28 cellular contexts compared by ENCODE assay signal in the genomic region with DNA sequence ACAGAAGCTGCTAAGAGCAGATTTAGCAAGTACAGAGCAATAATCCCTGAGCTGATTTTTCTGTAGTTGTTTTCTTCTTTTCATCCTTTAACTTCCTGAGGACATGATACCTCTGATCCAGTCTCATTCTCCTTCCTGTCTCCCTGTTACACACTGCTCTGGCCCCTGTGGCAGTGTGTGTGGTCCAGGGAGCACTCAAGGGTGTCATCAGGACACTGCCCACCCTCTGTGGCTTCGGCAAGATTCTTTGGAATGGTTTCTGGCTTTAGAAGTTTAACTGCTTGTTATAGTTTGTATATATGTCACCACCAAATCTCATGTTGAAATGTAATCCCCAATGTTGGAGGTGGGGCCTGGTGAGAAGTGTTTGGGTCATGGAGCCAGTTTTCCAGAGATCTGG.
"Had no signal": no experiment of that assay in that cellular context is flagged by ENCODE, and none has a peak within 500 bp of the region (broad histone marks: within the 10 kb centered on the region; RNA-seq: fewer than 3 reads in every experiment).

No MANE protein-coding gene starts in this region.

- H3K4me3 ChIP-seq: ovary, psoas muscle, right lobe of liver, sigmoid colon, stomach, thoracic aorta, thyroid gland, tibial nerve, upper lobe of left lung, vagina had no signal

- H3K27ac Mint-ChIP-seq: natural killer cell; nephron progenitor cell; progenitor cell of endocrine pancreas; stimulated activated effector memory CD8-positive, alpha-beta T cell treated with anti-CD3 and anti-CD28 coated beads, Interleukin-12 subunit alpha, Interleukin-12 subunit beta, amount 100 ng/mL, for 72 hours; stimulated activated naive B cell treated with anti-CD40 and anti-IgM and Interleukin-4, amounts not matched to agents 10 μg/mL and 1 μg/mL and 100 μg/mL, for 72 hours had no signal

- H3K4me1 ChIP-seq: parathyroid adenoma, psoas muscle, sigmoid colon, stomach, upper lobe of left lung, vagina had no signal

- H3K4me3 Mint-ChIP-seq: naive thymus-derived CD4-positive, alpha-beta T cell; natural killer cell; nephron progenitor cell; neural crest cell; stimulated activated effector memory CD8-positive, alpha-beta T cell treated with anti-CD3 and anti-CD28 coated beads, Interleukin-12 subunit alpha, Interleukin-12 subunit beta, amount 100 ng/mL, for 72 hours; stimulated activated naive B cell treated with anti-CD40 and anti-IgM and Interleukin-4, amounts not matched to agents 10 μg/mL and 1 μg/mL and 100 μg/mL, for 72 hours had no signal

- H3K27me3 ChIP-seq: ovary, right lobe of liver, sigmoid colon, stomach, thyroid gland, tibial nerve, upper lobe of left lung, vagina had no signal

- H3K27ac ChIP-seq: ovary, parathyroid adenoma, psoas muscle, right lobe of liver, sigmoid colon, stomach, thoracic aorta, thyroid gland, tibial nerve, upper lobe of left lung, vagina had no signal

- H3K9me3 ChIP-seq: ovary, psoas muscle, right lobe of liver, thoracic aorta, thyroid gland, tibial nerve, upper lobe of left lung had no signal

- H3K9ac ChIP-seq: parathyroid adenoma had no signal

- H3K9me3 Mint-ChIP-seq: natural killer cell; stimulated activated effector memory CD8-positive, alpha-beta T cell treated with anti-CD3 and anti-CD28 coated beads, Interleukin-12 subunit alpha, Interleukin-12 subunit beta, amount 100 ng/mL, for 72 hours had no signal

- H3K27me3 Mint-ChIP-seq: naive thymus-derived CD4-positive, alpha-beta T cell had no signal

- H3K79me2 ChIP-seq: parathyroid adenoma had no signal

- H3K36me3 Mint-ChIP-seq: natural killer cell; stimulated activated effector memory CD8-positive, alpha-beta T cell treated with anti-CD3 and anti-CD28 coated beads, Interleukin-12 subunit alpha, Interleukin-12 subunit beta, amount 100 ng/mL, for 72 hours; stimulated activated naive B cell treated with anti-CD40 and anti-IgM and Interleukin-4, amounts not matched to agents 10 μg/mL and 1 μg/mL and 100 μg/mL, for 72 hours had no signal

- DNase-seq: naive thymus-derived CD4-positive, alpha-beta T cell; natural killer cell; nephron progenitor cell; occipital lobe; ovary; posterior cingulate gyrus; psoas muscle; right cardiac atrium; right lobe of liver; sigmoid colon; small intestine; stimulated activated CD4-positive, alpha-beta T cell treated with anti-CD3 and anti-CD28 coated beads, Interleukin-15, amount 100 ng/mL, for 24 hours; stimulated activated CD4-positive, alpha-beta T cell treated with anti-CD3 and anti-CD28 coated beads, Interleukin-2, amount 100 ng/mL, for 24 hours; stimulated activated CD4-positive, alpha-beta T cell treated with anti-CD3 and anti-CD28 coated beads, Interleukin-2, amount 100 ng/mL, for 48 hours; stimulated activated CD4-positive, alpha-beta T cell treated with anti-CD3 and anti-CD28 coated beads, Interleukin-4, amount 100 ng/mL, for 24 hours; stimulated activated naive B cell treated with anti-CD40 and anti-IgM and Interleukin-4, amounts not matched to agents 10 μg/mL and 1 μg/mL and 100 μg/mL, for 72 hours; stimulated activated naive CD4-positive, alpha-beta T cell treated with Interleukin-2 at 50 U/mL for 16 hours; stomach; thyroid gland; upper lobe of left lung had no signal

- H3K36me3 ChIP-seq: ovary, right lobe of liver, sigmoid colon, stomach, thoracic aorta, thyroid gland, tibial nerve, upper lobe of left lung, vagina had no signal

- H3K4me1 Mint-ChIP-seq: natural killer cell; stimulated activated naive B cell treated with anti-CD40 and anti-IgM and Interleukin-4, amounts not matched to agents 10 μg/mL and 1 μg/mL and 100 μg/mL, for 72 hours had no signal

- ATAC-seq: naive thymus-derived CD4-positive, alpha-beta T cell; natural killer cell; psoas muscle; right cardiac atrium; right lobe of liver; stimulated activated effector memory CD8-positive, alpha-beta T cell treated with anti-CD3 and anti-CD28 coated beads, Interleukin-12 subunit alpha, Interleukin-12 subunit beta, amount 100 ng/mL, for 72 hours; stimulated activated naive B cell treated with anti-CD40 and anti-IgM and Interleukin-4, amounts not matched to agents 10 μg/mL and 1 μg/mL and 100 μg/mL, for 72 hours had no signal

- FAIRE-seq: small intestine, urothelium cell line had no signal

- H2AFZ ChIP-seq: parathyroid adenoma had no signal
